Comparison of ENCODE assay signal across 8 cellular contexts in genomic region chr4:2792711-2793577, GRCh38. TPM values are rescaled to one million over a fixed set of nuclear protein-coding genes. Genes with fewer than 3 reads are reported as not detected.
DNase-seq lines count a peak whose midpoint lies in the region.

SH3BP2 (plus strand) TSS chr4:2793085; CDS start chr4:2820618, 27,533 bp downstream.

- H3K9me3 ChIP-seq in esophagus (ENCODE audit: control insufficient read depth in 2 of 2, insufficient read depth in 1 of 2, low read depth in 1 of 2, low read length in 1 of 2) (no peaks in the 10 kb centered on the region), mucosa of rectum (ENCODE audit: control insufficient read depth in 2 of 2, low read length in 2 of 2) (no peaks in the 10 kb centered on the region), subcutaneous abdominal adipose tissue (ENCODE audit: control insufficient read depth in 5 of 5, low read length in 5 of 5) (no peaks in the 10 kb centered on the region)

- 8 to 13% methylated on average over 69 to 103 of the region's 103 CpGs for WGBS in esophagus, 2 donors

- H3K4me3 ChIP-seq in esophagus (ENCODE audit: low read depth in 1 of 2, low read length in 2 of 2): peak within 1 kb of the TSS; percentile 62 to 76
- H3K4me3 ChIP-seq in mucosa of rectum (ENCODE audit: low read length in 2 of 2): peak within 1 kb of the TSS; percentile 58 to 75
- peak within 1 kb of the TSS; percentile 67 to 79 (median 71) for H3K4me3 ChIP-seq in subcutaneous abdominal adipose tissue (ENCODE audit: low read depth in 1 of 5, low read length in 5 of 5)

- DNase-seq in NCI-H2227 (lab: John Stamatoyannopoulos, UW; ENCODE audit: unreplicated experiment) (peak; percentile 67), NCI-H2227 treated with DMSO at 0.1 percent for 48 hours (lab: John Stamatoyannopoulos, UW) (no peak), NCI-H226 (peak; percentile 61), activated T-cell treated with anti-CD3 and anti-CD28 coated beads for 4 hours (peak; percentile 53), NCI-H1417 treated with DMSO at 0.1 percent for 48 hours (lab: John Stamatoyannopoulos, UW) (no peak)

- peak within 1 kb of the TSS; percentile 76 to 79 for H3K9ac ChIP-seq in mucosa of rectum (ENCODE audit: low read depth in 1 of 2, low read length in 2 of 2)
- peak within 1 kb of the TSS in 4 of 5 donors; percentile 74 to 79 (median 76) for H3K9ac ChIP-seq in subcutaneous abdominal adipose tissue (ENCODE audit: low read length in 5 of 5)

- H3K36me3 ChIP-seq in esophagus (ENCODE audit: control insufficient read depth in 2 of 2, insufficient read depth in 2 of 2, low read length in 1 of 2): peaks cover 0 to 2% of the 10 kb centered on the region in 2 donors
- no peaks in the 10 kb centered on the region for H3K36me3 ChIP-seq in mucosa of rectum (ENCODE audit: control insufficient read depth in 2 of 2, insufficient read depth in 2 of 2, low read length in 2 of 2)
- peaks cover 0 to 5% (median 0%) of the 10 kb centered on the region in 5 donors for H3K36me3 ChIP-seq in subcutaneous abdominal adipose tissue (ENCODE audit: control insufficient read depth in 5 of 5, insufficient read depth in 5 of 5, low read length in 5 of 5)

- H3K27me3 ChIP-seq in esophagus (ENCODE audit: control insufficient read depth in 1 of 2, insufficient read depth in 2 of 2, low read length in 2 of 2): no peaks in the 10 kb centered on the region
- H3K27me3 ChIP-seq in mucosa of rectum (ENCODE audit: control insufficient read depth in 2 of 2, insufficient read depth in 2 of 2, low read length in 2 of 2): no peaks in the 10 kb centered on the region
- no peaks in the 10 kb centered on the region for H3K27me3 ChIP-seq in subcutaneous abdominal adipose tissue (ENCODE audit: control insufficient read depth in 5 of 5, insufficient read depth in 4 of 5, low read length in 5 of 5)

- H3K4me1 ChIP-seq in esophagus (ENCODE audit: control insufficient read depth in 2 of 2, insufficient read depth in 2 of 2, low read length in 1 of 2): peaks cover 16 to 50% of the 10 kb centered on the region in 2 donors
- H3K4me1 ChIP-seq in mucosa of rectum (ENCODE audit: control insufficient read depth in 2 of 2, insufficient read depth in 2 of 2, low read length in 2 of 2): peaks cover 50 to 52% of the 10 kb centered on the region in 2 donors
- peaks cover 15 to 75% (median 67%) of the 10 kb centered on the region in 5 donors for H3K4me1 ChIP-seq in subcutaneous abdominal adipose tissue (ENCODE audit: control insufficient read depth in 5 of 5, insufficient read depth in 5 of 5, low read length in 5 of 5)

- H3K27ac ChIP-seq in esophagus (ENCODE audit: low read depth in 2 of 2, low read length in 1 of 2) (peak within 1 kb of the TSS; percentile 70 to 93), mucosa of rectum (ENCODE audit: low read depth in 2 of 2, low read length in 2 of 2) (peak within 1 kb of the TSS; percentile 79 to 90), subcutaneous abdominal adipose tissue (ENCODE audit: low read depth, low read length) (peak within 1 kb of the TSS; percentile 74)

RNA-seq across cellular contexts. Expression of gene SH3BP2, which starts in this region (rescaled TPM):
- polyA plus RNA-seq in esophagus: 10 to 100 TPM; 14.3 to 45.1 TPM

Comparison
In these comparisons a context has a peak if more than half of its experiments do, and no peak if none do; other contexts are left out.
1. DNase-seq: peak in NCI-H2227 (single experiment), NCI-H226 (single experiment) and activated T-cell treated with anti-CD3 and anti-CD28 coated beads for 4 hours (single experiment); none in NCI-H2227 treated with DMSO at 0.1 percent for 48 hours (single experiment) and NCI-H1417 treated with DMSO at 0.1 percent for 48 hours (single experiment).
2. Peak in every context shown above with its lines, with median percentiles within 50 percentile points of each other: H3K27ac ChIP-seq and H3K4me3 ChIP-seq.